In genomic region chr6:88952065-88952704, GRCh38 we compare ENCODE assay signal across 19 cellular contexts. TPM values are rescaled to one million over a fixed set of nuclear protein-coding genes. Genes with fewer than 3 reads are reported as not detected.
DNase-seq lines count a peak whose midpoint lies in the region; FAIRE-seq and TF ChIP-seq lines count a peak whose summit lies in the region.
"Had no signal": no experiment of that assay in that cellular context is flagged by ENCODE, and none has a peak within 500 bp of the region (broad histone marks: within the 10 kb centered on the region; RNA-seq: fewer than 3 reads in every experiment).

No MANE protein-coding gene starts in this region.

- CTCF ChIA-PET in A673 (lab: Charles Lee) (no interaction called here), HEK293 (lab: Yijun Ruan, JAX) (interaction anchor here (0.6 to 0.7 kb wide), 2 partner anchors 10 to 48 kb away, joined by 3 read pairs; no protein-coding TSS in a partner anchor)

- no peak for TF ChIP-seq CTCF in A673 (conservative IDR thresholded peaks at IDR 0.05; ENCODE audit: low read depth, low read length)
- no peak for TF ChIP-seq CTCF in HEK293 (tag by site-specific recombination; IDR thresholded peaks at IDR 0.05)
- TF ChIP-seq CTCF in fibroblast of mammary gland (conservative IDR thresholded peaks at IDR 0.05; ENCODE audit: control insufficient read depth, insufficient read depth, low read depth, low read length): no peak

- H3K9ac ChIP-seq in SK-N-MC (ENCODE audit: insufficient read length): peak overlapping the region; percentile 10

- H3K4me3 ChIP-seq in A673 (ENCODE audit: low read depth, low read length, poor library complexity, severe bottlenecking): no peak overlapping the region
- no peak overlapping the region for H3K4me3 ChIP-seq in HEK293 (ENCODE audit: low read depth, low read length)
- H3K4me3 ChIP-seq in SK-N-MC: no peak overlapping the region
- no peak overlapping the region for H3K4me3 ChIP-seq in fibroblast of mammary gland (ENCODE audit: control insufficient read depth, low read depth, low read length)
- H3K4me3 ChIP-seq: SJSA1, testis had no signal

- H3K27ac ChIP-seq in A673 (ENCODE audit: low read depth, low read length, poor library complexity, severe bottlenecking) (no peak overlapping the region), HEK293 (ENCODE audit: extremely low read depth, low read depth, low read length) (no peak overlapping the region), SK-N-MC (peak overlapping the region; percentile 40; the same call in 1 of the 2 replicates)
- H3K27ac ChIP-seq: SJSA1, testis had no signal

- no peak for FAIRE-seq in RCC 7860 (lab: Jason Lieb, UNC)
- FAIRE-seq: GM12892, GM19239 had no signal

- DNase-seq in A673 (ENCODE audit: low spot score): peak; percentile 50
- no peak for DNase-seq in SK-N-MC (ENCODE audit: low read depth, low spot score)
- peak; percentile 34 for DNase-seq in fibroblast of mammary gland (ENCODE audit: low read depth)
- no peak for DNase-seq in RCC 7860 (ENCODE audit: low spot score)
- no peak for DNase-seq in ACHN
- no peak for DNase-seq in SW 1271 (lab: John Stamatoyannopoulos, UW)
- no peak for DNase-seq in posterior vena cava (ENCODE audit: low spot score)
- DNase-seq: activated B cell treated with CpG ODN at 0.5 μM for 24 hours; activated CD8-positive, alpha-beta T cell treated with anti-CD3 and anti-CD28 coated beads for 36 hours; amniotic stem cell; central memory CD4-positive, alpha-beta T cell; head of caudate nucleus; NCI-H1417; NCI-H345; testis had no signal

- H3K27me3 ChIP-seq in A673 (replicated peaks; ENCODE audit: insufficient read depth, low read depth, low read length, poor library complexity): no peaks in the 10 kb centered on the region
- H3K27me3 ChIP-seq: SJSA1, testis had no signal

- no TSS peak for BruUV-seq in A673 (replicated peaks; lab: Mats Ljungman, UMichigan)

- POLR2A ChIA-PET in A673 (lab: Charles Lee; ENCODE audit: low non-redundant PET) (no interaction called here), HEK293 (lab: Yijun Ruan, JAX) (interaction anchor here (0.6 kb wide), 1 partner anchor 128 kb away, joined by 3 read pairs; the partner anchor contains the start of gene PNRC1)

- in situ Hi-C loops in ACHN (cut with HindIII; ENCODE audit: low pct_ligation_motif_present, low pct_unique_long_range_greater_than_20kb, low sequenced_read_pairs): no loop called here

- intact Hi-C loops in A673 (cut with micrococcal nuclease; ENCODE audit: unreplicated experiment) (no loop called here), posterior vena cava (cut with DNase I) (no loop called here)

- H3K4me1 ChIP-seq in A673 (ENCODE audit: insufficient read depth, low read length, poor library complexity, severe bottlenecking) (peaks cover 7% of the 10 kb centered on the region), HEK293 (ENCODE audit: control insufficient read depth, insufficient read depth, low read length) (peaks cover 4% of the 10 kb centered on the region; the same call in 1 of the 2 replicates)
- H3K4me1 ChIP-seq: SJSA1, testis had no signal

- H3K36me3 ChIP-seq in A673 (ENCODE audit: insufficient read depth, low read length, poor library complexity, severe bottlenecking): no peaks in the 10 kb centered on the region
- peaks cover 0 to 12% of the 10 kb centered on the region in 2 experiments; a peak in 1 of 3 replicates for H3K36me3 ChIP-seq in HEK293 (ENCODE audit: control insufficient read depth in 2 of 2, insufficient read depth in 1 of 2, low read length in 2 of 2)
- H3K36me3 ChIP-seq in SK-N-MC (ENCODE audit: insufficient read depth, low read length): no peaks in the 10 kb centered on the region; the same call in 1 of the 2 replicates
- H3K36me3 ChIP-seq: SJSA1 had no signal

- H3K9me3 ChIP-seq in A673 (ENCODE audit: low read depth, low read length, poor library complexity, severe bottlenecking) (peaks cover 13% of the 10 kb centered on the region), HEK293 (ENCODE audit: control insufficient read depth, insufficient read depth, low read depth, low read length) (no peaks in the 10 kb centered on the region), SK-N-MC (ENCODE audit: low read depth, low read length) (0 out of 2 replicates have a peak, but pooled peaks cover 6% of the 10 kb centered on the region)
- H3K9me3 ChIP-seq: testis had no signal

TF ChIP-seq in HEK293, 187 proteins besides CTCF, POLR2A, EP300 and RAD21:
- TF ChIP-seq PRDM1 (tag by site-specific recombination; IDR thresholded peaks at IDR 0.05): no peak
- 0 out of 2 replicates have a peak, but pooled peaks have one; percentile 59 for TF ChIP-seq MZF1 (tag by site-specific recombination; IDR thresholded peaks at IDR 0.05; ENCODE audit: borderline replicate concordance)

RNA-seq across cellular contexts. Expression of gene RNGTT, which starts 11.2 kb away (rescaled TPM):
- total RNA-seq in A673 (2021): 30.2 and 31.8 TPM in 2 replicates
- 10 to 100 TPM; 13.2 to 13.5 TPM for total RNA-seq in posterior vena cava

Comparison
In these comparisons a context has a peak if more than half of its experiments do, and no peak if none do; other contexts are left out.
1. DNase-seq: peak in A673 (single experiment) and fibroblast of mammary gland (single experiment); none in SK-N-MC (single experiment), RCC 7860 (single experiment), ACHN (single experiment), SW 1271 (0 of 2) and posterior vena cava (single experiment).